In genomic region chr14:75442642-75443041, GRCh38 we compare ENCODE assay signal across 1 cellular context.
TF ChIP-seq lines count a peak whose summit lies in the region.

No MANE protein-coding gene starts in this region.

TF ChIP-seq in K562, 482 proteins besides CTCF, POLR2A, EP300 and RAD21 (continued from another document and continues in another):
- TF ChIP-seq MNT (conservative IDR thresholded peaks at IDR 0.05) (0 out of 4 replicates have a peak, but pooled peaks of 1 of the 2 experiments have one; percentile 17), ATF1 (CRISPR knock-in tag; IDR thresholded peaks at IDR 0.05) (no peak), ATF1 (tag; IDR thresholded peaks at IDR 0.05) (peak; percentile 55; the same call in 1 of the 2 replicates), RFX1 (IDR thresholded peaks at IDR 0.05) (no peak), TRIM24 (IDR thresholded peaks at IDR 0.05) (peak in 1 of 2 experiments; percentile 46; a peak in 1 of 4 replicates), PYGO2 (tag; IDR thresholded peaks at IDR 0.05) (no peak), TFAM (CRISPR knock-in tag; conservative IDR thresholded peaks at IDR 0.05) (no peak), ZNF407 (IDR thresholded peaks at IDR 0.05; ENCODE audit: low read depth) (no peak), ESRRB (CRISPR knock-in tag; IDR thresholded peaks at IDR 0.05; ENCODE audit: borderline replicate concordance) (no peak), ZNF134 (CRISPR knock-in tag; conservative IDR thresholded peaks at IDR 0.05) (no peak), ETV1 (tag; conservative IDR thresholded peaks at IDR 0.05; ENCODE audit: low read depth) (0 out of 2 replicates have a peak, but pooled peaks have one; percentile 39), MAZ (CRISPR knock-in tag; conservative IDR thresholded peaks at IDR 0.05 in 1 of 2, IDR thresholded peaks at IDR 0.05 in 1 of 2) (peak in 1 of 2 experiments; percentile 36; a peak in 1 of 4 replicates), ELF2 (CRISPR knock-in tag; IDR thresholded peaks at IDR 0.05) (no peak), ZNF354B (CRISPR knock-in tag; IDR thresholded peaks at IDR 0.05) (no peak), NR2C2 (CRISPR knock-in tag; IDR thresholded peaks at IDR 0.05) (no peak), NR2C2 (tag; IDR thresholded peaks at IDR 0.05) (no peak), E2F1 (CRISPR knock-in tag; IDR thresholded peaks at IDR 0.05) (no peak), ZNF766 (CRISPR knock-in tag; conservative IDR thresholded peaks at IDR 0.05) (0 out of 2 replicates have a peak, but pooled peaks have one; percentile 37), KLF13 (tag; IDR thresholded peaks at IDR 0.05; ENCODE audit: borderline replicate concordance, low read depth) (no peak), CBFA2T3 (IDR thresholded peaks at IDR 0.05) (peak; percentile 49), BRD9 (IDR thresholded peaks at IDR 0.05; ENCODE audit: low read depth, partially characterized antibody) (no peak), DMBX1 (CRISPR knock-in tag; IDR thresholded peaks at IDR 0.05; ENCODE audit: borderline replicate concordance) (0 out of 2 replicates have a peak, but pooled peaks have one; percentile 25), MYC (IDR thresholded peaks at IDR 0.05; ENCODE audit: low read depth, low read length) (no peak), MYC (CRISPR knock-in tag; IDR thresholded peaks at IDR 0.05; ENCODE audit: borderline replicate concordance, low read depth) (no peak), E2F3 (CRISPR knock-in tag; IDR thresholded peaks at IDR 0.05) (no peak), HOMEZ (CRISPR knock-in tag; IDR thresholded peaks at IDR 0.05) (no peak), RBBP5 (IDR thresholded peaks at IDR 0.05; ENCODE audit: borderline replicate concordance, insufficient read depth, low read length, poor library complexity, severe bottlenecking) (no peak), C11orf30 (IDR thresholded peaks at IDR 0.05; ENCODE audit: low read depth) (peak; percentile 93), ZNF175 (CRISPR knock-in tag; IDR thresholded peaks at IDR 0.05; ENCODE audit: low read depth) (no peak), KDM5B (IDR thresholded peaks at IDR 0.05; ENCODE audit: insufficient replicate concordance, low read depth, low read length) (no peak), SMARCC2 (IDR thresholded peaks at IDR 0.05; ENCODE audit: low read depth) (no peak), DNMT1 (IDR thresholded peaks at IDR 0.05) (no peak), TEAD1 (CRISPR knock-in tag; IDR thresholded peaks at IDR 0.05) (0 out of 4 replicates have a peak, but pooled peaks of 1 of the 2 experiments have one; percentile 66), ZNF24 (IDR thresholded peaks at IDR 0.05) (no peak), NR2F6 (CRISPR knock-in tag; IDR thresholded peaks at IDR 0.05) (no peak), CREM (IDR thresholded peaks at IDR 0.05; ENCODE audit: low read depth) (peak; percentile 48; the same call in 1 of the 2 replicates), TRIM28 (IDR thresholded peaks at IDR 0.05) (no peak), MYBL2 (IDR thresholded peaks at IDR 0.05; ENCODE audit: low read depth) (no peak), MYBL2 (CRISPR knock-in tag; IDR thresholded peaks at IDR 0.05; ENCODE audit: borderline replicate concordance) (no peak), HOXB6 (CRISPR knock-in tag; IDR thresholded peaks at IDR 0.05; ENCODE audit: borderline replicate concordance) (no peak), KLF6 (CRISPR knock-in tag; IDR thresholded peaks at IDR 0.05; ENCODE audit: borderline replicate concordance) (no peak), PREB (CRISPR knock-in tag; IDR thresholded peaks at IDR 0.05) (no peak), PPARD (CRISPR knock-in tag; IDR thresholded peaks at IDR 0.05) (no peak), U2AF1 (optimal IDR thresholded peaks at IDR 0.05; ENCODE audit: low read depth, low read length) (no peak), ZBTB11 (CRISPR knock-in tag; IDR thresholded peaks at IDR 0.05) (no peak), MLLT1 (IDR thresholded peaks at IDR 0.05) (peak in 1 of 2 experiments; percentile 75; a peak in 1 of 4 replicates), NFE2L1 (tag; IDR thresholded peaks at IDR 0.05; ENCODE audit: borderline replicate concordance, low read depth) (peak; percentile 92), SMARCA4 (IDR thresholded peaks at IDR 0.05) (peak; percentile 80)
